Comparison of ENCODE assay signal across 11 cellular contexts in genomic region chr10:34031410-34031809, GRCh38.
A peak's percentile ranks its signal among the peaks of the same experiment; 100 is the strongest.
DNase-seq lines count a peak whose midpoint lies in the region; ATAC-seq and TF ChIP-seq lines count a peak whose summit lies in the region.
"Had no signal": no experiment of that assay in that cellular context is flagged by ENCODE, and none has a peak within 500 bp of the region (broad histone marks: within the 10 kb centered on the region; RNA-seq: fewer than 3 reads in every experiment).

No MANE protein-coding gene starts in this region.

- H3K4me1 ChIP-seq in esophagus muscularis mucosa (peaks cover 4 to 14% (median 14%) of the 10 kb centered on the region in 4 donors), mucosa of descending colon (ENCODE audit: low read depth) (no peaks in the 10 kb centered on the region)

- 44% methylated on average over 3 of the region's 3 CpGs for WGBS in esophagus muscularis mucosa

- ATAC-seq in mucosa of descending colon: peak; percentile 32
- ATAC-seq in HG02610 (IDR thresholded peaks at IDR 0.05; ENCODE audit: unreplicated experiment): no peak
- ATAC-seq: T-cell had no signal

- intact Hi-C loops in esophagus muscularis mucosa (cut with DNase I) (no loop called here), mucosa of descending colon (cut with DNase I, micrococcal nuclease) (no loop called here)

- no peaks in the 10 kb centered on the region for H3K27me3 ChIP-seq in MG63
- H3K27me3 ChIP-seq in esophagus muscularis mucosa: no peaks in the 10 kb centered on the region

- H3K9me3 ChIP-seq in MG63: peaks cover 3% of the 10 kb centered on the region; the same call in 1 of the 2 replicates
- peaks cover 0 to 3% (median 0%) of the 10 kb centered on the region in 4 donors for H3K9me3 ChIP-seq in esophagus muscularis mucosa
- H3K9me3 ChIP-seq in mucosa of descending colon: no peaks in the 10 kb centered on the region

- TF ChIP-seq CTCF in esophagus muscularis mucosa (IDR thresholded peaks at IDR 0.05): no peak
- TF ChIP-seq CTCF in mucosa of descending colon (IDR thresholded peaks at IDR 0.05): no peak

- TF ChIP-seq POLR2A in esophagus muscularis mucosa (IDR thresholded peaks at IDR 0.05; ENCODE audit: low read depth): no peak

- H3K36me3 ChIP-seq in MG63: no peaks in the 10 kb centered on the region
- H3K36me3 ChIP-seq in esophagus muscularis mucosa: no peaks in the 10 kb centered on the region
- no peaks in the 10 kb centered on the region for H3K36me3 ChIP-seq in mucosa of descending colon (ENCODE audit: low read depth)

- no peak for TF ChIP-seq EP300 in esophagus muscularis mucosa (IDR thresholded peaks at IDR 0.05)

- H3K4me3 ChIP-seq in MG63 (no peak overlapping the region), esophagus muscularis mucosa (no peak overlapping the region), mucosa of descending colon (no peak overlapping the region)

- no peak overlapping the region for H3K27ac ChIP-seq in esophagus muscularis mucosa (replicated peaks in 1 of 4)

- DNase-seq in AG08395 (ENCODE audit: low spot score) (peak; percentile 81), MG63 (peak; percentile 75), esophagus muscularis mucosa (ENCODE audit: extremely low spot score) (peak; percentile 95), mucosa of descending colon (peak in 1 of 3 donors; percentile 29), NCI-H1105 treated with DMSO at 0.1 percent for 48 hours (lab: John Stamatoyannopoulos, UW) (no peak), D341Med (ENCODE audit: low spot score) (no peak), NCI-H2029 treated with DMSO at 0.1 percent for 48 hours (lab: John Stamatoyannopoulos, UW) (no peak)
- DNase-seq: activated CD4-positive, alpha-beta T cell treated with anti-CD3 and anti-CD28 coated beads, Interleukin-2, amount 50 U/mL, for 48 hours; NCI-H1417; T-cell had no signal

Comparison
In these comparisons a context has a peak if more than half of its experiments do, and no peak if none do; other contexts are left out.
1. DNase-seq: peak in AG08395 (single experiment), MG63 (single experiment) and esophagus muscularis mucosa (single experiment); none in NCI-H1105 treated with DMSO at 0.1 percent for 48 hours (single experiment), D341Med (single experiment) and NCI-H2029 treated with DMSO at 0.1 percent for 48 hours (single experiment).